Comparison of ENCODE assay signal across 10 cellular contexts in the genomic region with DNA sequence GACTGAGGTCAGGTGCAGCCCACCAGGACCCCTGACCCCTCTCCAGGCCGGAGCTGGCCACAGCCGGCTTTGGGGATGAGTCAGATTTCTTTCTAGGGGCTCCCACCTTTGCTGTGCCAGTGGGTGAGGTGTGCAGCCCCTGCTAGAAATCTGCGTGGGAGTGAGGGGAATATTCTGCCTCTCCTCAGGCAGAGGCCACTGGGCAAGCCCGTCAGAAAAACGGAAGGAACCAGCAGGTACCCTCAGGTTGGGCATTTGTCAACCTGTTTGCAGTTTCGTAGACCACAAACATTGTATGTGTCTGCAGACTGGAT. TPM values are rescaled to one million over a fixed set of nuclear protein-coding genes. Genes with fewer than 3 reads are reported as not detected.
DNase-seq lines count a peak whose midpoint lies in the region; ATAC-seq and TF ChIP-seq lines count a peak whose summit lies in the region.
"Had no signal": no experiment of that assay in that cellular context is flagged by ENCODE, and none has a peak within 500 bp of the region (broad histone marks: within the 10 kb centered on the region; RNA-seq: fewer than 3 reads in every experiment).

No MANE protein-coding gene starts in this region.

- DNase-seq in activated naive CD8-positive, alpha-beta T cell treated with anti-CD3 and anti-CD28 coated beads, Interleukin-2, amount 10 ng/mL, durations not matched to agents 7 days and 5 days = no peak
- no peak for DNase-seq in activated naive CD8-positive, alpha-beta T cell treated with anti-CD3 and anti-CD28 coated beads, Interleukin-2, amount 50 U/mL, for 24 hours
- DNase-seq in upper lobe of left lung = no peak
- DNase-seq in NCI-H2107 (lab: John Stamatoyannopoulos, UW) = no peak
- no peak for DNase-seq in activated naive CD4-positive, alpha-beta T cell treated with Interleukin-2 at 50 U/mL for 16 hours
- DNase-seq in activated naive CD4-positive, alpha-beta T cell treated with anti-CD3 and anti-CD28 coated beads, Interleukin-2, amount 50 U/mL, for 72 hours (ENCODE audit: low spot score in 2 of 2) = no peak
- DNase-seq: activated CD4-positive, CD25-positive, alpha-beta regulatory T cell treated with anti-CD3 and anti-CD28 coated beads, Interleukin-2, amount 50 U/mL, for 72 hours; NCI-H2227 treated with DMSO at 0.1 percent for 48 hours had no signal

- peaks cover 5 to 28% of the 10 kb centered on the region in 2 donors for H3K4me1 ChIP-seq in muscle layer of duodenum (ENCODE audit: control insufficient read depth in 1 of 2, insufficient read depth in 2 of 2, low read length in 2 of 2)
- H3K4me1 ChIP-seq in upper lobe of left lung = peaks cover 26 to 56% (median 33%) of the 10 kb centered on the region in 4 donors

- peaks cover 12% of the 10 kb centered on the region for H3K4me1 Mint-ChIP-seq in activated naive CD8-positive, alpha-beta T cell treated with anti-CD3 and anti-CD28 coated beads, Interleukin-2, amount 10 ng/mL, durations not matched to agents 7 days and 5 days
- peaks cover 15% of the 10 kb centered on the region for H3K4me1 Mint-ChIP-seq in activated naive CD8-positive, alpha-beta T cell treated with anti-CD3 and anti-CD28 coated beads, Interleukin-2, amount 50 U/mL, for 24 hours

- POLR2A ChIA-PET in activated naive CD8-positive, alpha-beta T cell treated with anti-CD3 and anti-CD28 coated beads, Interleukin-2, amount 10 ng/mL, durations not matched to agents 7 days and 5 days (lab: Charles Lee) = no interaction called here

- no peaks in the 10 kb centered on the region for H3K9me3 Mint-ChIP-seq in activated naive CD8-positive, alpha-beta T cell treated with anti-CD3 and anti-CD28 coated beads, Interleukin-2, amount 10 ng/mL, durations not matched to agents 7 days and 5 days
- no peaks in the 10 kb centered on the region for H3K9me3 Mint-ChIP-seq in activated naive CD8-positive, alpha-beta T cell treated with anti-CD3 and anti-CD28 coated beads, Interleukin-2, amount 50 U/mL, for 24 hours
- H3K9me3 Mint-ChIP-seq in activated naive CD4-positive, alpha-beta T cell treated with anti-CD3 and anti-CD28 coated beads, Interleukin-2, amount 50 U/mL, for 72 hours = no peaks in the 10 kb centered on the region

- TF ChIP-seq EP300 in upper lobe of left lung (IDR thresholded peaks at IDR 0.05) = no peak

- H3K4me3 Mint-ChIP-seq in activated naive CD8-positive, alpha-beta T cell treated with anti-CD3 and anti-CD28 coated beads, Interleukin-2, amount 10 ng/mL, durations not matched to agents 7 days and 5 days = peak overlapping the region; percentile 7
- no peak overlapping the region for H3K4me3 Mint-ChIP-seq in activated naive CD8-positive, alpha-beta T cell treated with anti-CD3 and anti-CD28 coated beads, Interleukin-2, amount 50 U/mL, for 24 hours

- ATAC-seq in activated naive CD8-positive, alpha-beta T cell treated with anti-CD3 and anti-CD28 coated beads, Interleukin-2, amount 10 ng/mL, durations not matched to agents 7 days and 5 days (ENCODE audit: low read depth) = no peak
- no peak for ATAC-seq in activated naive CD8-positive, alpha-beta T cell treated with anti-CD3 and anti-CD28 coated beads, Interleukin-2, amount 50 U/mL, for 24 hours
- ATAC-seq in upper lobe of left lung (ENCODE audit: low FRiP score in 2 of 2) = no peak
- no peak for ATAC-seq in activated naive CD4-positive, alpha-beta T cell treated with anti-CD3 and anti-CD28 coated beads, Interleukin-2, amount 50 U/mL, for 72 hours

- H3K36me3 ChIP-seq in muscle layer of duodenum (ENCODE audit: control insufficient read depth in 1 of 2, insufficient read depth in 2 of 2, low read length in 2 of 2) (no peaks in the 10 kb centered on the region), upper lobe of left lung (no peaks in the 10 kb centered on the region)

- H3K9me3 ChIP-seq in muscle layer of duodenum (ENCODE audit: control insufficient read depth in 1 of 2, low read length in 2 of 2) = no peaks in the 10 kb centered on the region
- no peaks in the 10 kb centered on the region for H3K9me3 ChIP-seq in upper lobe of left lung

- H3K27me3 Mint-ChIP-seq in activated naive CD8-positive, alpha-beta T cell treated with anti-CD3 and anti-CD28 coated beads, Interleukin-2, amount 10 ng/mL, durations not matched to agents 7 days and 5 days = peaks cover 65% of the 10 kb centered on the region
- peaks cover 28% of the 10 kb centered on the region for H3K27me3 Mint-ChIP-seq in activated naive CD8-positive, alpha-beta T cell treated with anti-CD3 and anti-CD28 coated beads, Interleukin-2, amount 50 U/mL, for 24 hours

- no peaks in the 10 kb centered on the region for H3K36me3 Mint-ChIP-seq in activated naive CD8-positive, alpha-beta T cell treated with anti-CD3 and anti-CD28 coated beads, Interleukin-2, amount 10 ng/mL, durations not matched to agents 7 days and 5 days
- no peaks in the 10 kb centered on the region for H3K36me3 Mint-ChIP-seq in activated naive CD8-positive, alpha-beta T cell treated with anti-CD3 and anti-CD28 coated beads, Interleukin-2, amount 50 U/mL, for 24 hours (ENCODE audit: low read depth)
- H3K36me3 Mint-ChIP-seq in activated naive CD4-positive, alpha-beta T cell treated with anti-CD3 and anti-CD28 coated beads, Interleukin-2, amount 50 U/mL, for 72 hours = no peaks in the 10 kb centered on the region

- 28 to 58% methylated on average over 6 of the region's 6 CpGs for WGBS in upper lobe of left lung, 2 donors

- H3K27me3 ChIP-seq in muscle layer of duodenum (ENCODE audit: low read depth, low read length) (no peaks in the 10 kb centered on the region), upper lobe of left lung (no peaks in the 10 kb centered on the region)

- no peak overlapping the region for H3K27ac Mint-ChIP-seq in activated naive CD8-positive, alpha-beta T cell treated with anti-CD3 and anti-CD28 coated beads, Interleukin-2, amount 10 ng/mL, durations not matched to agents 7 days and 5 days
- no peak overlapping the region for H3K27ac Mint-ChIP-seq in activated naive CD8-positive, alpha-beta T cell treated with anti-CD3 and anti-CD28 coated beads, Interleukin-2, amount 50 U/mL, for 24 hours
- no peak overlapping the region for H3K27ac Mint-ChIP-seq in activated naive CD4-positive, alpha-beta T cell treated with anti-CD3 and anti-CD28 coated beads, Interleukin-2, amount 50 U/mL, for 72 hours

- H3K27ac ChIP-seq in cingulate gyrus (ENCODE audit: low read depth, low read length) (peak overlapping the region; percentile 92), muscle layer of duodenum (ENCODE audit: low read length) (no peak overlapping the region), upper lobe of left lung (peak overlapping the region; percentile 77 to 89 (median 81))

- TF ChIP-seq POLR2A in upper lobe of left lung (IDR thresholded peaks at IDR 0.05) = no peak

- TF ChIP-seq CTCF in upper lobe of left lung (IDR thresholded peaks at IDR 0.05) = no peak

- peak overlapping the region; percentile 80 to 88 for H3K4me3 ChIP-seq in muscle layer of duodenum (ENCODE audit: low read depth in 1 of 2, low read length in 2 of 2)
- peak overlapping the region in 3 of 4 donors; percentile 71 to 86 (median 75) for H3K4me3 ChIP-seq in upper lobe of left lung

RNA-seq across cellular contexts. Expression of gene CTDSPL, which starts 1.8 kb away (rescaled TPM):
- total RNA-seq in activated naive CD8-positive, alpha-beta T cell treated with anti-CD3 and anti-CD28 coated beads, Interleukin-2, amount 10 ng/mL, durations not matched to agents 7 days and 5 days = 1 to 10 TPM; 1.3 to 2.1 TPM
- total RNA-seq in upper lobe of left lung = 10 to 100 TPM; 35.6 to 78.1 (median 55.5) TPM
- 1 to 10 TPM; 2.1 to 7.0 TPM for total RNA-seq in activated naive CD4-positive, alpha-beta T cell treated with anti-CD3 and anti-CD28 coated beads, Interleukin-2, amount 50 U/mL, for 72 hours

Comparison
In these comparisons a context has a peak if more than half of its experiments do, and no peak if none do; other contexts are left out.
1. RNA of gene CTDSPL, which starts 1.8 kb away (total RNA-seq): 35.6 to 78.1 TPM in upper lobe of left lung; 2.1 to 7.0 TPM in activated naive CD4-positive, alpha-beta T cell treated with anti-CD3 and anti-CD28 coated beads, Interleukin-2, amount 50 U/mL, for 72 hours and 1.3 to 2.1 TPM in activated naive CD8-positive, alpha-beta T cell treated with anti-CD3 and anti-CD28 coated beads, Interleukin-2, amount 10 ng/mL, durations not matched to agents 7 days and 5 days; every median in the first group is over 4 times any median in the second.